37 cellular contexts compared by ENCODE assay signal in genomic region chr1:114692947-114693346, GRCh38. TPM values are rescaled to one million over a fixed set of nuclear protein-coding genes. Genes with fewer than 3 reads are reported as not detected.
"Had no signal": no experiment of that assay in that cellular context is flagged by ENCODE, and none has a peak within 500 bp of the region (broad histone marks: within the 10 kb centered on the region; RNA-seq: fewer than 3 reads in every experiment).

No MANE protein-coding gene starts in this region.

- H3K27ac ChIP-seq: adrenal gland, body of pancreas, brain microvascular endothelial cell, breast epithelium, VCaP had no signal

- H3K27me3 ChIP-seq: body of pancreas, brain microvascular endothelial cell had no signal

- DNase-seq: activated B cell treated with CpG ODN at 0.5 μM for 24 hours; activated CD4-positive, alpha-beta memory T cell treated with anti-CD3 and anti-CD28 coated beads for 36 hours; activated CD4-positive, alpha-beta T cell treated with anti-CD3 and anti-CD28 coated beads for 4 hours; activated CD4-positive, alpha-beta T cell treated with anti-CD3 and anti-CD28 coated beads, Interleukin-2, amount 10 ng/mL, durations not matched to agents 24 days and 14 days; activated CD4-positive, alpha-beta T cell treated with anti-CD3 and anti-CD28 coated beads, Interleukin-2, amount 50 U/mL, for 1 hour; activated CD4-positive, alpha-beta T cell treated with anti-CD3 and anti-CD28 coated beads, Interleukin-2, amount 50 U/mL, for 4 hours; activated CD4-positive, CD25-positive, alpha-beta regulatory T cell treated with anti-CD3 and anti-CD28 coated beads, Interleukin-2, amount 50 U/mL, for 72 hours; activated CD8-positive, alpha-beta memory T cell treated with anti-CD3 and anti-CD28 coated beads, Interleukin-2, amount 50 U/mL, for 4 hours; activated CD8-positive, alpha-beta T cell treated with anti-CD3 and anti-CD28 coated beads for 36 hours; activated effector memory CD4-positive, alpha-beta T cell treated with anti-CD3 and anti-CD28 coated beads, Interleukin-2, amount 50 U/mL, for 16 hours; activated gamma-delta T cell treated with Interleukin-2 at 50 U/mL for 16 hours; activated naive CD4-positive, alpha-beta T cell; activated naive CD4-positive, alpha-beta T cell treated with anti-CD3 and anti-CD28 coated beads for 36 hours; activated naive CD4-positive, alpha-beta T cell treated with anti-CD3 and anti-CD28 coated beads, Interleukin-2, amount 50 U/mL, for 16 hours; activated naive CD8-positive, alpha-beta T cell treated with anti-CD3 and anti-CD28 coated beads for 36 hours; activated T-cell treated with anti-CD3 and anti-CD28 coated beads for 4 hours; activated T-cell treated with anti-CD3 and anti-CD28 coated beads, Interleukin-2, amount 50 U/mL, for 1 hour; activated T-cell treated with anti-CD3 and anti-CD28 coated beads, Interleukin-2, amount 50 U/mL, for 4 hours; activated T-cell treated with anti-CD3 and anti-CD28 coated beads, Interleukin-2, amount 50 U/mL, for 72 hours; adrenal gland; amniotic stem cell; aorta; body of pancreas; brain microvascular endothelial cell; central memory CD4-positive, alpha-beta T cell; T-helper 1 cell; T-helper 2 cell; T-helper 9 cell had no signal

- FAIRE-seq: astrocyte, TTC549 had no signal

- H3K4me3 ChIP-seq: adrenal gland, body of pancreas, breast epithelium had no signal

- H3K36me3 ChIP-seq: adrenal gland, brain microvascular endothelial cell, breast epithelium had no signal

- ATAC-seq: activated CD8-positive, alpha-beta T cell treated with anti-CD3 and anti-CD28 coated beads for 36 hours; activated naive CD4-positive, alpha-beta T cell treated with anti-CD3 and anti-CD28 coated beads, Interleukin-2, amount 50 U/mL, for 72 hours; activated T-cell treated with anti-CD3 and anti-CD28 coated beads, Interleukin-2, amount 50 U/mL, for 4 hours; activated T-cell treated with anti-CD3 and anti-CD28 coated beads, Interleukin-2, amount 50 U/mL, for 72 hours; activated T-helper 17 cell treated with anti-CD3 and anti-CD28 coated beads, Interleukin-2, amount 50 U/mL, for 72 hours; body of pancreas had no signal

- H3K9me3 ChIP-seq: adrenal gland, body of pancreas, breast epithelium had no signal

- H3K4me1 ChIP-seq: adrenal gland, body of pancreas, breast epithelium had no signal

RNA-seq across cellular contexts. Expression of gene AMPD1, which starts 2.4 kb away (rescaled TPM):
- total RNA-seq: activated B cell treated with CpG ODN at 0.5 μM for 24 hours; activated CD4-positive, alpha-beta memory T cell treated with anti-CD3 and anti-CD28 coated beads for 36 hours; activated CD4-positive, alpha-beta T cell treated with anti-CD3 and anti-CD28 coated beads, Interleukin-2, amount 10 ng/mL, durations not matched to agents 24 days and 14 days; activated CD8-positive, alpha-beta memory T cell treated with anti-CD3 and anti-CD28 coated beads for 36 hours; activated CD8-positive, alpha-beta T cell treated with anti-CD3 and anti-CD28 coated beads for 36 hours; activated naive CD4-positive, alpha-beta T cell treated with anti-CD3 and anti-CD28 coated beads for 36 hours; activated naive CD4-positive, alpha-beta T cell treated with anti-CD3 and anti-CD28 coated beads, Interleukin-2, amount 50 U/mL, for 72 hours; activated naive CD8-positive, alpha-beta T cell treated with anti-CD3 and anti-CD28 coated beads for 36 hours; activated T-cell treated with anti-CD3 and anti-CD28 coated beads, Interleukin-2, amount 50 U/mL, for 4 hours; activated T-helper 1 cell treated with anti-CD3 and anti-CD28 coated beads, Interleukin-12 subunit alpha, Interleukin-12 subunit beta, Interleukin-2, Interleukin-4 antibody, amounts not matched to agents 30 ng/mL and 10 ng/mL and 1 ng/mL, durations not matched to agents 14 hours and 24 hours and 36 hours; activated T-helper 17 cell treated with anti-CD3 and anti-CD28 coated beads, Interleukin-2, amount 50 U/mL, for 72 hours; adrenal gland; astrocyte; body of pancreas; cerebellum had no signal
